Comparison of ENCODE assay signal across 12 cellular contexts in genomic region chr5:40165789-40166728, GRCh38.
DNase-seq lines count a peak whose midpoint lies in the region; ATAC-seq and TF ChIP-seq lines count a peak whose summit lies in the region.
"Had no signal": no experiment of that assay in that cellular context is flagged by ENCODE, and none has a peak within 500 bp of the region (broad histone marks: within the 10 kb centered on the region; RNA-seq: fewer than 3 reads in every experiment).

No MANE protein-coding gene starts in this region.

- H3K27me3 Mint-ChIP-seq in activated naive CD4-positive, alpha-beta T cell treated with anti-CD3 and anti-CD28 coated beads for 36 hours (ENCODE audit: low read depth) = no peaks in the 10 kb centered on the region

- H3K36me3 Mint-ChIP-seq in activated naive CD4-positive, alpha-beta T cell treated with anti-CD3 and anti-CD28 coated beads for 36 hours (ENCODE audit: low read depth) = peaks cover 3% of the 10 kb centered on the region

- peak; percentile 19; the same call in 1 of the 2 replicates for TF ChIP-seq CTCF in LNCAP (IDR thresholded peaks at IDR 0.05)
- TF ChIP-seq CTCF in osteoblast (IDR thresholded peaks at IDR 0.05; ENCODE audit: extremely low read depth, low read depth, low read length) = no peak

- no peaks in the 10 kb centered on the region for H3K9me3 ChIP-seq in osteoblast (ENCODE audit: low read depth, low read length)

- peaks cover 2% of the 10 kb centered on the region for H3K4me1 ChIP-seq in osteoblast (ENCODE audit: insufficient read depth, low read length)

- H3K4me2 ChIP-seq in osteoblast (ENCODE audit: insufficient read depth, low read length) = no peak overlapping the region

- no peak overlapping the region for H3K4me3 ChIP-seq in osteoblast (ENCODE audit: insufficient read depth, low read length)

- H4K20me1 ChIP-seq in osteoblast (ENCODE audit: insufficient read depth, low read length) = no peaks in the 10 kb centered on the region

- peak overlapping the region; percentile 14 for H3K27ac Mint-ChIP-seq in activated naive CD4-positive, alpha-beta T cell treated with anti-CD3 and anti-CD28 coated beads for 36 hours

- peaks cover 9% of the 10 kb centered on the region for H3K4me1 Mint-ChIP-seq in activated naive CD4-positive, alpha-beta T cell treated with anti-CD3 and anti-CD28 coated beads for 36 hours (ENCODE audit: low read depth)

- DNase-seq in activated naive CD4-positive, alpha-beta T cell treated with anti-CD3 and anti-CD28 coated beads for 36 hours = peak; percentile 61
- DNase-seq in activated naive CD4-positive, alpha-beta T cell treated with anti-CD3 and anti-CD28 coated beads, Interleukin-2, amount 50 U/mL, for 16 hours = no peak
- peak; percentile 59 for DNase-seq in dermis blood vessel endothelial cell
- DNase-seq in osteoblast (ENCODE audit: insufficient read length, low spot score, missing footprints) = peak; percentile 55
- no peak for DNase-seq in NCI-H2081 treated with DMSO at 0.1 percent for 48 hours (lab: John Stamatoyannopoulos, UW)
- no peak for DNase-seq in NCI-H2196 treated with DMSO at 0.1 percent for 48 hours (lab: John Stamatoyannopoulos, UW; ENCODE audit: unreplicated experiment)
- DNase-seq: central memory CD4-positive, alpha-beta T cell; NCI-H2029; OCI-M1; T1000 had no signal

- H3K27ac ChIP-seq in osteoblast (ENCODE audit: low read depth, low read length) = no peak overlapping the region

- no peaks in the 10 kb centered on the region for H3K27me3 ChIP-seq in osteoblast (ENCODE audit: insufficient read depth, low read length)

- no peaks in the 10 kb centered on the region for H3K36me3 ChIP-seq in osteoblast (ENCODE audit: insufficient read depth, low read length)

- intact Hi-C loops in activated naive CD4-positive, alpha-beta T cell treated with anti-CD3 and anti-CD28 coated beads for 36 hours (cut with micrococcal nuclease) = loop anchor here (1.0 to 10.0 kb wide), 8 partner anchors 218 to 711 kb away; no protein-coding TSS in a partner anchor

- no peak for ATAC-seq in HG02571 (IDR thresholded peaks at IDR 0.05; ENCODE audit: unreplicated experiment)

- no peak overlapping the region for H2AFZ ChIP-seq in osteoblast (ENCODE audit: low read length)

- no peak overlapping the region for H3K4me3 Mint-ChIP-seq in activated naive CD4-positive, alpha-beta T cell treated with anti-CD3 and anti-CD28 coated beads for 36 hours

- H3K79me2 ChIP-seq in osteoblast (ENCODE audit: insufficient read depth, low read length) = no peaks in the 10 kb centered on the region

- CTCF ChIA-PET in activated naive CD4-positive, alpha-beta T cell treated with anti-CD3 and anti-CD28 coated beads for 36 hours (lab: Charles Lee) = interaction anchor here (0.6 to 1.6 kb wide), 9 partner anchors 14 to 500 kb away, joined by 3 to 6 read pairs (median 3); no protein-coding TSS in a partner anchor

- H3K9me3 Mint-ChIP-seq in activated naive CD4-positive, alpha-beta T cell treated with anti-CD3 and anti-CD28 coated beads for 36 hours = peaks cover 11% of the 10 kb centered on the region

Comparison
In these comparisons a context has a peak if more than half of its experiments do, and no peak if none do; other contexts are left out.
1. DNase-seq: peak in activated naive CD4-positive, alpha-beta T cell treated with anti-CD3 and anti-CD28 coated beads for 36 hours (single experiment), dermis blood vessel endothelial cell (single experiment) and osteoblast (single experiment); none in activated naive CD4-positive, alpha-beta T cell treated with anti-CD3 and anti-CD28 coated beads, Interleukin-2, amount 50 U/mL, for 16 hours (single experiment), NCI-H2081 treated with DMSO at 0.1 percent for 48 hours (single experiment) and NCI-H2196 treated with DMSO at 0.1 percent for 48 hours (single experiment).